ENCODE assay signal across 27 cellular contexts in genomic region chr6:168557512-168557911, GRCh38.
"Had no signal": no experiment of that assay in that cellular context is flagged by ENCODE, and none has a peak within 500 bp of the region (broad histone marks: within the 10 kb centered on the region; RNA-seq: fewer than 3 reads in every experiment).

No MANE protein-coding gene starts in this region.

- H3K36me3 ChIP-seq: adrenal gland, WERI-Rb-1 had no signal

- H3K9me3 ChIP-seq: adrenal gland, body of pancreas had no signal

- H3K27me3 ChIP-seq: adrenal gland, body of pancreas had no signal

- H3K4me3 ChIP-seq: adrenal gland, body of pancreas had no signal

- ATAC-seq: activated CD4-positive, CD25-positive, alpha-beta regulatory T cell treated with anti-CD3 and anti-CD28 coated beads, Interleukin-2, amount 50 U/mL, for 24 hours; activated CD8-positive, alpha-beta T cell treated with anti-CD3 and anti-CD28 coated beads for 36 hours; activated naive CD8-positive, alpha-beta T cell treated with anti-CD3 and anti-CD28 coated beads, Interleukin-2, amount 50 U/mL, for 24 hours; body of pancreas; esophagus mucosa; T-helper 17 cell had no signal

- H3K27ac ChIP-seq: adrenal gland, body of pancreas, WERI-Rb-1 had no signal

- H3K4me1 ChIP-seq: adrenal gland, body of pancreas had no signal

- DNase-seq: activated B cell treated with CpG ODN at 0.5 μM for 24 hours; activated CD4-positive, alpha-beta T cell treated with anti-CD3 and anti-CD28 coated beads for 48 hours; activated CD4-positive, alpha-beta T cell treated with anti-CD3 and anti-CD28 coated beads, Interleukin-2, amount 50 U/mL, for 1 hour; activated CD4-positive, alpha-beta T cell treated with anti-CD3 and anti-CD28 coated beads, Interleukin-2, amount 50 U/mL, for 48 hours; activated CD8-positive, alpha-beta memory T cell treated with anti-CD3 and anti-CD28 coated beads for 24 hours; activated CD8-positive, alpha-beta T cell treated with anti-CD3 and anti-CD28 coated beads for 36 hours; activated effector memory CD4-positive, alpha-beta T cell treated with anti-CD3 and anti-CD28 coated beads, Interleukin-2, amount 50 U/mL, for 16 hours; activated naive CD4-positive, alpha-beta T cell treated with anti-CD3 and anti-CD28 coated beads for 36 hours; activated naive CD8-positive, alpha-beta T cell treated with anti-CD3 and anti-CD28 coated beads for 36 hours; activated naive CD8-positive, alpha-beta T cell treated with anti-CD3 and anti-CD28 coated beads, Interleukin-2, amount 50 U/mL, for 24 hours; activated T-cell treated with anti-CD3 and anti-CD28 coated beads, Interleukin-2, amount 50 U/mL, for 1 hour; activated T-cell treated with anti-CD3 and anti-CD28 coated beads, Interleukin-2, amount 50 U/mL, for 48 hours; adrenal gland; amygdala; aorta; caudate nucleus; cortex of kidney; dermis blood vessel endothelial cell; effector CD4-positive, alpha-beta T cell; foreskin fibroblast; T-helper 1 cell; T-helper 17 cell; T1000; WERI-Rb-1 had no signal
